In genomic region chr11:394034-394857, GRCh38 we compare ENCODE assay signal across 8 cellular contexts. TPM values are rescaled to one million over a fixed set of nuclear protein-coding genes. Genes with fewer than 3 reads are reported as not detected.
DNase-seq lines count a peak whose midpoint lies in the region; ATAC-seq and TF ChIP-seq lines count a peak whose summit lies in the region.

Gene PKP3, plus strand, starts transcription at chr11:394209. Its CDS starts 84 bp downstream, at chr11:394293.

- peak; percentile 59 for DNase-seq in HCEC 1CT
- DNase-seq in RPMI7951 (ENCODE audit: low read depth): peak; percentile 82
- peak; percentile 59 for DNase-seq in left ventricle myocardium superior
- DNase-seq in stomach: peak; percentile 91
- no peak for DNase-seq in naive thymus-derived CD4-positive, alpha-beta T cell
- no peak for DNase-seq in GM13976 (ENCODE audit: low spot score)

- H3K9me3 Mint-ChIP-seq in naive thymus-derived CD4-positive, alpha-beta T cell: peaks cover 0 to 2% (median 0%) of the 10 kb centered on the region in 11 donors

- TF ChIP-seq CTCF in stomach (IDR thresholded peaks at IDR 0.05) (no peak), GM13976 (IDR thresholded peaks at IDR 0.05; ENCODE audit: borderline replicate concordance, control extremely low read depth, extremely low read depth, insufficient read depth, missing control alignments) (no peak)

- intact Hi-C loops in left ventricle myocardium superior (cut with micrococcal nuclease): no loop called here
- intact Hi-C loops in stomach (cut with DNase I; ENCODE audit: low total_unique reads): no loop called here
- intact Hi-C loops in naive thymus-derived CD4-positive, alpha-beta T cell (cut with micrococcal nuclease): no loop called here

- peak within 1 kb of the TSS; percentile 45 to 65 (median 52) for H3K4me3 ChIP-seq in stomach
- H3K4me3 ChIP-seq in naive thymus-derived CD4-positive, alpha-beta T cell (ENCODE audit: low read length): no peak within 1 kb of the TSS

- in situ Hi-C loops in GM13976 (cut with MboI; ENCODE audit: low sequenced_read_pairs, unreplicated experiment): no loop called here

- ATAC-seq in left ventricle myocardium superior (peak; percentile 68), HG03457 (IDR thresholded peaks at IDR 0.05; ENCODE audit: unreplicated experiment) (no peak), GM21723 (IDR thresholded peaks at IDR 0.05; ENCODE audit: unreplicated experiment) (no peak)
- no peak for ATAC-seq in naive thymus-derived CD4-positive, alpha-beta T cell

- WGBS in stomach, 5 donors: 23 to 69% (median 35%) methylated on average over 18 to 57 of the region's 57 CpGs

- TF ChIP-seq POLR2A in stomach (IDR thresholded peaks at IDR 0.05): no peak

- TF ChIP-seq EP300 in stomach (IDR thresholded peaks at IDR 0.05): no peak

- peaks cover 9 to 42% (median 38%) of the 10 kb centered on the region in 4 donors for H3K4me1 ChIP-seq in stomach
- no peaks in the 10 kb centered on the region for H3K4me1 ChIP-seq in naive thymus-derived CD4-positive, alpha-beta T cell (ENCODE audit: control insufficient read depth in 2 of 2, insufficient read depth in 2 of 2, low read length in 2 of 2)

- H3K36me3 Mint-ChIP-seq in naive thymus-derived CD4-positive, alpha-beta T cell: no peaks in the 10 kb centered on the region

- peak within 1 kb of the TSS in 2 of 10 donors; percentile 13 to 67 for H3K4me3 Mint-ChIP-seq in naive thymus-derived CD4-positive, alpha-beta T cell

- peaks cover 0 to 17% (median 7%) of the 10 kb centered on the region in 4 donors for H3K36me3 ChIP-seq in stomach
- H3K36me3 ChIP-seq in naive thymus-derived CD4-positive, alpha-beta T cell (ENCODE audit: control insufficient read depth in 2 of 3, insufficient read depth in 3 of 3, low read length in 3 of 3): no peaks in the 10 kb centered on the region

- H3K9me3 ChIP-seq in stomach: no peaks in the 10 kb centered on the region
- no peaks in the 10 kb centered on the region for H3K9me3 ChIP-seq in naive thymus-derived CD4-positive, alpha-beta T cell (ENCODE audit: control insufficient read depth in 2 of 3, low read length in 3 of 3)

- H3K27ac ChIP-seq in stomach: peak within 1 kb of the TSS; percentile 77 to 92 (median 85)
- no peak within 1 kb of the TSS for H3K27ac ChIP-seq in naive thymus-derived CD4-positive, alpha-beta T cell (ENCODE audit: low read depth, low read length)

- H3K27ac Mint-ChIP-seq in naive thymus-derived CD4-positive, alpha-beta T cell: no peak within 1 kb of the TSS

- peaks cover 0 to 38% (median 0%) of the 10 kb centered on the region in 3 donors for H3K27me3 ChIP-seq in stomach
- H3K27me3 ChIP-seq in naive thymus-derived CD4-positive, alpha-beta T cell (ENCODE audit: control insufficient read depth in 2 of 2, insufficient read depth in 2 of 2, low read length in 2 of 2): no peaks in the 10 kb centered on the region

- peaks cover 0 to 6% (median 0%) of the 10 kb centered on the region in 7 donors for H3K4me1 Mint-ChIP-seq in naive thymus-derived CD4-positive, alpha-beta T cell

- POLR2A ChIA-PET in naive thymus-derived CD4-positive, alpha-beta T cell (lab: Charles Lee): no interaction called here

- CTCF ChIA-PET in naive thymus-derived CD4-positive, alpha-beta T cell (lab: Charles Lee): no interaction called here

- H3K27me3 Mint-ChIP-seq in naive thymus-derived CD4-positive, alpha-beta T cell: peaks cover 0 to 4% (median 0%) of the 10 kb centered on the region in 5 donors

RNA-seq across cellular contexts. Expression of gene PKP3, which starts in this region (rescaled TPM):
- total RNA-seq in RPMI7951 (2014; rRNA removed; shearing (Covaris generic)): 0.84 and 2.9 TPM in 2 replicates
- total RNA-seq in left ventricle myocardium superior (0.84 TPM), stomach (100 to 1,000 TPM in 3 of 5 donors, 10 to 100 TPM in 2; 26.3 to 356 (median 141) TPM)
- 10 to 100 TPM; 31.1 to 94.5 (median 41.7) TPM for polyA plus RNA-seq in stomach
- total RNA-seq in naive thymus-derived CD4-positive, alpha-beta T cell: not detected
- not detected for polyA plus RNA-seq in naive thymus-derived CD4-positive, alpha-beta T cell

Comparison
In these comparisons a context has a peak if more than half of its experiments do, and no peak if none do; other contexts are left out.
1. RNA of gene PKP3 (polyA plus RNA-seq): 31.1 to 94.5 TPM in stomach; not detected in naive thymus-derived CD4-positive, alpha-beta T cell; every median in the first group is over 10 times any median in the second.
2. Peak in DNase-seq and ATAC-seq in left ventricle myocardium superior; RNA of the gene not detected or under 1 TPM.
3. DNase-seq: peak in HCEC 1CT (single experiment), RPMI7951 (single experiment) and stomach (single experiment); none in naive thymus-derived CD4-positive, alpha-beta T cell (0 of 9) and GM13976 (single experiment).